In the genomic region with DNA sequence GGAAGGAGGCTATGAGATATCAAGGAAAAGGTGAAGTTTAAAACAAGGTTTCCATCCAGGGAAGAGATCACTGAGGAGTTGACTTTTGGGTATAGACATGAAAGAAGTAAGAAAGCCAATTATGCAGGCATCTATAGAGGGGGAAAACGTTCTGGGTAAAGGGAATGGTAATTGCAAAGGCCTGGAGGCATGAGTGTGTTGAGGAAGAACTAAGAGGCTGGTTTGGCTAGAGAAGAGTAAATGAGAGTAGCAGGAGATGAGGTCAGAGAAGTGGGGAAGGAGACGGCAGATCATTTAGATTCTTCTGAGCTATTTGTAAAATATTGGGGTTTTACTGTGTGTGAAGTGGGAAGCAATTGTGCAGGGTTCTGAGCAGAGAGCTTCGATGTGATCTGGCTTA, we compare ENCODE assay signal across 17 cellular contexts. TPM values are rescaled to one million over a fixed set of nuclear protein-coding genes. Genes with fewer than 3 reads are reported as not detected.
A peak's percentile ranks its signal among the peaks of the same experiment; 100 is the strongest.
DNase-seq lines count a peak whose midpoint lies in the region; ATAC-seq and TF ChIP-seq lines count a peak whose summit lies in the region.
"Had no signal": no experiment of that assay in that cellular context is flagged by ENCODE, and none has a peak within 500 bp of the region (broad histone marks: within the 10 kb centered on the region; RNA-seq: fewer than 3 reads in every experiment).

No MANE protein-coding gene starts in this region.

- H3K4me3 ChIP-seq in gastrocnemius medialis, result no peak overlapping the region

- no peaks in the 10 kb centered on the region for H3K9me3 ChIP-seq in gastrocnemius medialis

- in situ Hi-C loops in gastrocnemius medialis (cut with MboI; ENCODE audit: low sequenced_read_pairs in 4 of 4), result loop anchor here in 1 of 4 donors (25.0 kb wide), 1 partner anchor 335 kb away; a partner anchor contains a TSS

- no peak for DNase-seq in activated CD4-positive, alpha-beta T cell treated with anti-CD3 and anti-CD28 coated beads, Interleukin-2, amount 10 ng/mL, durations not matched to agents 24 days and 14 days
- DNase-seq in activated CD4-positive, alpha-beta T cell treated with anti-CD3 and anti-CD28 coated beads, Interleukin-2, amount 50 U/mL, for 1 hour, result no peak
- DNase-seq in ELF-1 (ENCODE audit: low read depth, low spot score), result peak; percentile 69
- DNase-seq in activated naive CD8-positive, alpha-beta T cell treated with anti-CD3 and anti-CD28 coated beads, Interleukin-2, amount 50 U/mL, for 24 hours, result no peak
- DNase-seq in gastrocnemius medialis, result no peak
- no peak for DNase-seq in HFFc6
- no peak for DNase-seq in mesothelial cell of epicardium (ENCODE audit: low spot score in 2 of 2, unreplicated experiment in 2 of 2)
- DNase-seq: 8988T, C1 segment of cervical spinal cord, DND-41, GF-D8, GOT3, NCI-H1417 treated with DMSO at 0.1 percent for 48 hours, NCI-H1930, PC-3 had no signal

- no peaks in the 10 kb centered on the region for H3K9me3 Mint-ChIP-seq in activated CD4-positive, alpha-beta T cell treated with anti-CD3 and anti-CD28 coated beads, Interleukin-2, amount 10 ng/mL, durations not matched to agents 24 days and 14 days
- no peaks in the 10 kb centered on the region for H3K9me3 Mint-ChIP-seq in activated naive CD8-positive, alpha-beta T cell treated with anti-CD3 and anti-CD28 coated beads, Interleukin-2, amount 50 U/mL, for 24 hours
- H3K9me3 Mint-ChIP-seq in HFFc6, result no peaks in the 10 kb centered on the region
- no peaks in the 10 kb centered on the region for H3K9me3 Mint-ChIP-seq in mesothelial cell of epicardium

- no peak for ATAC-seq in activated naive CD8-positive, alpha-beta T cell treated with anti-CD3 and anti-CD28 coated beads, Interleukin-2, amount 50 U/mL, for 24 hours
- ATAC-seq in gastrocnemius medialis (no peak), HG02840 (IDR thresholded peaks at IDR 0.05; ENCODE audit: low FRiP score, unreplicated experiment) (no peak)
- ATAC-seq: PC-3 had no signal

- peaks cover 45% of the 10 kb centered on the region for H3K4me1 Mint-ChIP-seq in activated CD4-positive, alpha-beta T cell treated with anti-CD3 and anti-CD28 coated beads, Interleukin-2, amount 10 ng/mL, durations not matched to agents 24 days and 14 days
- H3K4me1 Mint-ChIP-seq in activated naive CD8-positive, alpha-beta T cell treated with anti-CD3 and anti-CD28 coated beads, Interleukin-2, amount 50 U/mL, for 24 hours, result peaks cover 58% of the 10 kb centered on the region
- H3K4me1 Mint-ChIP-seq in HFFc6 (ENCODE audit: low read depth) (peaks cover 42% of the 10 kb centered on the region), mesothelial cell of epicardium (peaks cover 7% of the 10 kb centered on the region)

- intact Hi-C loops in activated CD4-positive, alpha-beta T cell treated with anti-CD3 and anti-CD28 coated beads, Interleukin-2, amount 10 ng/mL, durations not matched to agents 24 days and 14 days (cut with micrococcal nuclease), result loop anchor here (10.0 kb wide), 1 partner anchor 608 kb away; no protein-coding TSS in a partner anchor
- intact Hi-C loops in gastrocnemius medialis (cut with DNase I; ENCODE audit: low total_unique reads), result loop anchor here (10.0 kb wide), 1 partner anchor 332 kb away; a partner anchor contains a TSS

- peaks cover 32% of the 10 kb centered on the region for H3K36me3 Mint-ChIP-seq in activated CD4-positive, alpha-beta T cell treated with anti-CD3 and anti-CD28 coated beads, Interleukin-2, amount 10 ng/mL, durations not matched to agents 24 days and 14 days (ENCODE audit: low read depth)
- H3K36me3 Mint-ChIP-seq in activated naive CD8-positive, alpha-beta T cell treated with anti-CD3 and anti-CD28 coated beads, Interleukin-2, amount 50 U/mL, for 24 hours (ENCODE audit: low read depth), result peaks cover 20% of the 10 kb centered on the region
- no peaks in the 10 kb centered on the region for H3K36me3 Mint-ChIP-seq in HFFc6 (ENCODE audit: low read depth)
- H3K36me3 Mint-ChIP-seq in mesothelial cell of epicardium, result no peaks in the 10 kb centered on the region

- no peaks in the 10 kb centered on the region for H3K27me3 Mint-ChIP-seq in activated CD4-positive, alpha-beta T cell treated with anti-CD3 and anti-CD28 coated beads, Interleukin-2, amount 10 ng/mL, durations not matched to agents 24 days and 14 days
- no peaks in the 10 kb centered on the region for H3K27me3 Mint-ChIP-seq in activated naive CD8-positive, alpha-beta T cell treated with anti-CD3 and anti-CD28 coated beads, Interleukin-2, amount 50 U/mL, for 24 hours
- H3K27me3 Mint-ChIP-seq in HFFc6 (ENCODE audit: insufficient read depth), result no peaks in the 10 kb centered on the region
- no peaks in the 10 kb centered on the region for H3K27me3 Mint-ChIP-seq in mesothelial cell of epicardium (ENCODE audit: low read depth)

- H3K4me1 ChIP-seq in gastrocnemius medialis, result peaks cover 49 to 67% of the 10 kb centered on the region in 2 donors

- peak overlapping the region; percentile 84 to 97 (median 89) for H3K27ac ChIP-seq in gastrocnemius medialis

- H3K27ac Mint-ChIP-seq in activated CD4-positive, alpha-beta T cell treated with anti-CD3 and anti-CD28 coated beads, Interleukin-2, amount 10 ng/mL, durations not matched to agents 24 days and 14 days, result peak overlapping the region; percentile 2
- peak overlapping the region; percentile 53 for H3K27ac Mint-ChIP-seq in activated naive CD8-positive, alpha-beta T cell treated with anti-CD3 and anti-CD28 coated beads, Interleukin-2, amount 50 U/mL, for 24 hours
- H3K27ac Mint-ChIP-seq in HFFc6, result no peak overlapping the region
- H3K27ac Mint-ChIP-seq in mesothelial cell of epicardium, result no peak overlapping the region

- H3K36me3 ChIP-seq in gastrocnemius medialis, result no peaks in the 10 kb centered on the region

- no peak for TF ChIP-seq POLR2A in gastrocnemius medialis (IDR thresholded peaks at IDR 0.05)

- H3K27me3 ChIP-seq in gastrocnemius medialis, result no peaks in the 10 kb centered on the region

- no peak for TF ChIP-seq CTCF in gastrocnemius medialis (IDR thresholded peaks at IDR 0.05 in 4 of 5, conservative IDR thresholded peaks at IDR 0.05 in 1 of 5)
- TF ChIP-seq CTCF in HFFc6 (IDR thresholded peaks at IDR 0.05), result no peak
- TF ChIP-seq CTCF in mesothelial cell of epicardium (IDR thresholded peaks at IDR 0.05; ENCODE audit: unreplicated experiment), result no peak

- no peak overlapping the region for H3K4me3 Mint-ChIP-seq in activated CD4-positive, alpha-beta T cell treated with anti-CD3 and anti-CD28 coated beads, Interleukin-2, amount 10 ng/mL, durations not matched to agents 24 days and 14 days
- H3K4me3 Mint-ChIP-seq in activated naive CD8-positive, alpha-beta T cell treated with anti-CD3 and anti-CD28 coated beads, Interleukin-2, amount 50 U/mL, for 24 hours, result peak overlapping the region; percentile 5
- no peak overlapping the region for H3K4me3 Mint-ChIP-seq in HFFc6
- no peak overlapping the region for H3K4me3 Mint-ChIP-seq in mesothelial cell of epicardium

RNA-seq across cellular contexts. Expression of a gene that starts 7.6 kb away (rescaled TPM):
- total RNA-seq in activated CD4-positive, alpha-beta T cell treated with anti-CD3 and anti-CD28 coated beads, Interleukin-2, amount 10 ng/mL, durations not matched to agents 24 days and 14 days, result 34.1 and 34.3 TPM in 2 replicates
- 10 to 100 TPM; 17.5 to 35.2 (median 27.6) TPM for total RNA-seq in gastrocnemius medialis
- 10 to 100 TPM; 23.1 to 27.3 (median 25.3) TPM for total RNA-seq in HFFc6 (2021; fragmentation: NEBNext Ultra II Directional; extraction: Animal tissue kit (Norgen Biotek cat#: 25700))
- 7.2 to 7.6 TPM (median 7.2 TPM) in 3 replicates for total RNA-seq in mesothelial cell of epicardium

RNA-seq across cellular contexts. Expression of a gene that starts 30.5 kb away (rescaled TPM):
- total RNA-seq in activated CD4-positive, alpha-beta T cell treated with anti-CD3 and anti-CD28 coated beads, Interleukin-2, amount 10 ng/mL, durations not matched to agents 24 days and 14 days, result 45.9 and 46.0 TPM in 2 replicates
- 10 to 100 TPM; 18.2 to 31.0 (median 21.5) TPM for total RNA-seq in gastrocnemius medialis
- 10 to 100 TPM; 27.7 to 35.6 (median 32.6) TPM for total RNA-seq in HFFc6 (2021; fragmentation: NEBNext Ultra II Directional; extraction: Animal tissue kit (Norgen Biotek cat#: 25700))
- total RNA-seq in mesothelial cell of epicardium, result 33.3 to 37.1 TPM (median 35.0 TPM) in 3 replicates

RNA-seq across cellular contexts. Expression of a gene that starts 48.0 kb away (rescaled TPM):
- not detected in 2 replicates for total RNA-seq in activated CD4-positive, alpha-beta T cell treated with anti-CD3 and anti-CD28 coated beads, Interleukin-2, amount 10 ng/mL, durations not matched to agents 24 days and 14 days
- total RNA-seq in gastrocnemius medialis, result not detected
- total RNA-seq in HFFc6 (2021; fragmentation: NEBNext Ultra II Directional; extraction: Animal tissue kit (Norgen Biotek cat#: 25700)), result not detected
- not detected in 3 replicates for total RNA-seq in mesothelial cell of epicardium
- total RNA-seq: LHCN-M2, PC-3 had no signal

Comparison
In these comparisons a context has a peak if more than half of its experiments do, and no peak if none do; other contexts are left out.
1. H3K27ac Mint-ChIP-seq: peak in activated CD4-positive, alpha-beta T cell treated with anti-CD3 and anti-CD28 coated beads, Interleukin-2, amount 10 ng/mL, durations not matched to agents 24 days and 14 days (single experiment) and activated naive CD8-positive, alpha-beta T cell treated with anti-CD3 and anti-CD28 coated beads, Interleukin-2, amount 50 U/mL, for 24 hours (single experiment); none in HFFc6 (single experiment) and mesothelial cell of epicardium (single experiment).